Comparison of ENCODE assay signal across 20 cellular contexts in the genomic region with DNA sequence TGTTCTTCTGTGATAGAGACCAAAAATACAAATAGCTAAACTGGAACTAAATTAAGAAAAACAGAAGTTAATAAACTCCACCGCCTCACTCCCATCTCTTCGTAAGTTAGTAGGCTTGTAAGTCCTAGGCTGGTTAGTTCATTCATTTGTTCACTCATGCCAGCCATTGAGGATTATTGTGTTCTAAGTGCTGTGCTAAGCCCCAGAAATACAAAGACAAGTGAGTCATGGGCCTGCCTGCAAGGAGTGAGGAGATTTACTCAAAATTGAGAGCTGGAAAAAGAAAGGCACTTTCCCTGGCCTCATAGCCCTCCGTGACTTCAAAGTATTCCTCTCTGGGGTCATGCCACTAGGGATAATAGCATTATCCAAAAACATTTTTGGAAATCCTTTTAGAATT. TPM values are rescaled to one million over a fixed set of nuclear protein-coding genes. Genes with fewer than 3 reads are reported as not detected.
A peak's percentile ranks its signal among the peaks of the same experiment; 100 is the strongest.
DNase-seq lines count a peak whose midpoint lies in the region; ATAC-seq and TF ChIP-seq lines count a peak whose summit lies in the region.
"Had no signal": no experiment of that assay in that cellular context is flagged by ENCODE, and none has a peak within 500 bp of the region (broad histone marks: within the 10 kb centered on the region; RNA-seq: fewer than 3 reads in every experiment).

No MANE protein-coding gene starts in this region.

- TF ChIP-seq CTCF in CD14-positive monocyte (IDR thresholded peaks at IDR 0.05) (no peak), GM12864 (IDR thresholded peaks at IDR 0.05; ENCODE audit: low read depth, low read length, missing control alignments) (no peak), natural killer cell (IDR thresholded peaks at IDR 0.05) (no peak), mesothelial cell of epicardium (IDR thresholded peaks at IDR 0.05; ENCODE audit: unreplicated experiment) (no peak)

- H3K27me3 Mint-ChIP-seq in CD14-positive monocyte (ENCODE audit: low read depth in 3 of 3) (no peaks in the 10 kb centered on the region), natural killer cell (ENCODE audit: low read depth in 2 of 2) (no peaks in the 10 kb centered on the region), mesothelial cell of epicardium (ENCODE audit: low read depth) (no peaks in the 10 kb centered on the region)
- H3K27me3 Mint-ChIP-seq in activated T-helper 2 cell treated with anti-CD3 and anti-CD28 coated beads, Interferon-gamma antibody, Interleukin-2, Interleukin-4, amounts not matched to agents 10 μg/mL and 5 μg/mL and 100 μg/mL, durations not matched to agents 14 hours and 24 hours and 36 hours (ENCODE audit: low read depth): no peaks in the 10 kb centered on the region

- no peak for ATAC-seq in natural killer cell
- ATAC-seq: activated CD4-positive, CD25-positive, alpha-beta regulatory T cell treated with anti-CD3 and anti-CD28 coated beads, Interleukin-2, amount 50 U/mL, for 24 hours; HCT116; heart left ventricle; HepG2 had no signal

- peak overlapping the region; percentile 33 for H3K4me3 ChIP-seq in GM12864 (ENCODE audit: low read depth, low read length)
- H3K4me3 ChIP-seq: dorsolateral prefrontal cortex, right lobe of liver had no signal

- H3K27ac Mint-ChIP-seq in CD14-positive monocyte (peak overlapping the region in 6 of 7 donors; percentile 81 to 95 (median 92)), natural killer cell (peak overlapping the region; percentile 53 to 67), mesothelial cell of epicardium (no peak overlapping the region)
- H3K27ac Mint-ChIP-seq in activated T-helper 2 cell treated with anti-CD3 and anti-CD28 coated beads, Interferon-gamma antibody, Interleukin-2, Interleukin-4, amounts not matched to agents 10 μg/mL and 5 μg/mL and 100 μg/mL, durations not matched to agents 14 hours and 24 hours and 36 hours: peak overlapping the region; percentile 74
- H3K27ac Mint-ChIP-seq: activated naive CD8-positive, alpha-beta T cell had no signal

- intact Hi-C loops in CD14-positive monocyte (cut with micrococcal nuclease): no loop called here
- intact Hi-C loops in activated T-helper 2 cell treated with anti-CD3 and anti-CD28 coated beads, Interferon-gamma antibody, Interleukin-2, Interleukin-4, amounts not matched to agents 10 μg/mL and 5 μg/mL and 100 μg/mL, durations not matched to agents 14 hours and 24 hours and 36 hours (cut with micrococcal nuclease): no loop called here
- intact Hi-C loops in natural killer cell (cut with micrococcal nuclease): loop anchor here (2.0 kb wide), 1 partner anchor 50 kb away; no protein-coding TSS in a partner anchor

- H3K4me3 Mint-ChIP-seq in CD14-positive monocyte: peak overlapping the region; percentile 54 to 78
- peak overlapping the region; percentile 28 for H3K4me3 Mint-ChIP-seq in activated T-helper 2 cell treated with anti-CD3 and anti-CD28 coated beads, Interferon-gamma antibody, Interleukin-2, Interleukin-4, amounts not matched to agents 10 μg/mL and 5 μg/mL and 100 μg/mL, durations not matched to agents 14 hours and 24 hours and 36 hours (ENCODE audit: low read depth)
- peak overlapping the region; percentile 65 for H3K4me3 Mint-ChIP-seq in natural killer cell
- H3K4me3 Mint-ChIP-seq in mesothelial cell of epicardium: no peak overlapping the region
- H3K4me3 Mint-ChIP-seq: activated naive CD8-positive, alpha-beta T cell had no signal

- DNase-seq in CD14-positive monocyte (ENCODE audit: low spot score) (no peak), GM12864 (ENCODE audit: low read depth) (no peak), natural killer cell (no peak), NCI-H128 (lab: John Stamatoyannopoulos, UW; ENCODE audit: unreplicated experiment) (no peak), cerebellar nuclear complex (lab: John Stamatoyannopoulos, UW) (no peak), mesothelial cell of epicardium (ENCODE audit: low spot score in 2 of 2, unreplicated experiment in 2 of 2) (no peak)
- no peak for DNase-seq in activated T-helper 2 cell treated with anti-CD3 and anti-CD28 coated beads, Interferon-gamma antibody, Interleukin-2, Interleukin-4, amounts not matched to agents 10 μg/mL and 5 μg/mL and 100 μg/mL, durations not matched to agents 14 hours and 24 hours and 36 hours (ENCODE audit: low spot score)
- DNase-seq: activated T-cell treated with anti-CD3 and anti-CD28 coated beads for 4 hours; BE2C; dorsolateral prefrontal cortex; heart left ventricle; NCI-H1048; occipital lobe; right lobe of liver; stimulated activated CD4-positive, alpha-beta T cell treated with anti-CD3 and anti-CD28 coated beads, Interleukin-2, amount 100 ng/mL, for 24 hours had no signal

- no peaks in the 10 kb centered on the region for H3K9me3 Mint-ChIP-seq in CD14-positive monocyte
- H3K9me3 Mint-ChIP-seq in activated T-helper 2 cell treated with anti-CD3 and anti-CD28 coated beads, Interferon-gamma antibody, Interleukin-2, Interleukin-4, amounts not matched to agents 10 μg/mL and 5 μg/mL and 100 μg/mL, durations not matched to agents 14 hours and 24 hours and 36 hours: peaks cover 6% of the 10 kb centered on the region
- H3K9me3 Mint-ChIP-seq in natural killer cell: no peaks in the 10 kb centered on the region
- H3K9me3 Mint-ChIP-seq in mesothelial cell of epicardium: no peaks in the 10 kb centered on the region

- H3K4me1 Mint-ChIP-seq in CD14-positive monocyte (peaks cover 42% of the 10 kb centered on the region), natural killer cell (peaks cover 15 to 21% of the 10 kb centered on the region in 2 donors), mesothelial cell of epicardium (peaks cover 2% of the 10 kb centered on the region)
- peaks cover 38% of the 10 kb centered on the region for H3K4me1 Mint-ChIP-seq in activated T-helper 2 cell treated with anti-CD3 and anti-CD28 coated beads, Interferon-gamma antibody, Interleukin-2, Interleukin-4, amounts not matched to agents 10 μg/mL and 5 μg/mL and 100 μg/mL, durations not matched to agents 14 hours and 24 hours and 36 hours (ENCODE audit: low read depth)

- H3K36me3 Mint-ChIP-seq in CD14-positive monocyte (peaks cover 15 to 21% of the 10 kb centered on the region in 2 donors), natural killer cell (no peaks in the 10 kb centered on the region), mesothelial cell of epicardium (no peaks in the 10 kb centered on the region)
- peaks cover 21% of the 10 kb centered on the region for H3K36me3 Mint-ChIP-seq in activated T-helper 2 cell treated with anti-CD3 and anti-CD28 coated beads, Interferon-gamma antibody, Interleukin-2, Interleukin-4, amounts not matched to agents 10 μg/mL and 5 μg/mL and 100 μg/mL, durations not matched to agents 14 hours and 24 hours and 36 hours (ENCODE audit: low read depth)
- H3K36me3 Mint-ChIP-seq: activated naive CD8-positive, alpha-beta T cell had no signal

RNA-seq across cellular contexts. Expression of a gene that starts 8.5 kb away (rescaled TPM):
- polyA plus RNA-seq in CD14-positive monocyte: 10 to 100 TPM; 46.8 to 95.4 TPM
- 113 and 123 TPM in 2 replicates for total RNA-seq in activated T-helper 2 cell treated with anti-CD3 and anti-CD28 coated beads, Interferon-gamma antibody, Interleukin-2, Interleukin-4, amounts not matched to agents 10 μg/mL and 5 μg/mL and 100 μg/mL, durations not matched to agents 14 hours and 24 hours and 36 hours
- total RNA-seq in natural killer cell (100 to 1,000 TPM; 156 to 211 (median 207) TPM), mesothelial cell of epicardium (8.8 to 10.0 TPM (median 8.9 TPM) in 3 replicates)
- polyA plus RNA-seq: fibroblast of lung had no signal

RNA-seq across cellular contexts. Expression of a gene that starts 44.3 kb away (rescaled TPM):
- 10 to 100 TPM; 53.1 to 70.5 TPM for polyA plus RNA-seq in CD14-positive monocyte
- 28.9 and 32.7 TPM in 2 replicates for total RNA-seq in activated T-helper 2 cell treated with anti-CD3 and anti-CD28 coated beads, Interferon-gamma antibody, Interleukin-2, Interleukin-4, amounts not matched to agents 10 μg/mL and 5 μg/mL and 100 μg/mL, durations not matched to agents 14 hours and 24 hours and 36 hours
- total RNA-seq in natural killer cell (10 to 100 TPM; 10.3 to 13.6 (median 12.1) TPM), mesothelial cell of epicardium (35.4 to 38.0 TPM (median 37.4 TPM) in 3 replicates)

Comparison
In these comparisons a context has a peak if more than half of its experiments do, and no peak if none do; other contexts are left out.
1. RNA of a gene that starts 8.5 kb away (total RNA-seq): 156 to 211 TPM in natural killer cell and 113 to 123 TPM in activated T-helper 2 cell treated with anti-CD3 and anti-CD28 coated beads, Interferon-gamma antibody, Interleukin-2, Interleukin-4, amounts not matched to agents 10 μg/mL and 5 μg/mL and 100 μg/mL, durations not matched to agents 14 hours and 24 hours and 36 hours; 8.8 to 10.0 TPM in mesothelial cell of epicardium; every median in the first group is over 10 times any median in the second.